ENCODE assay signal across 8 cellular contexts in genomic region chrX:73944582-73944947, GRCh38.
A peak's percentile ranks its signal among the peaks of the same experiment; 100 is the strongest.
DNase-seq lines count a peak whose midpoint lies in the region; ATAC-seq and TF ChIP-seq lines count a peak whose summit lies in the region.

No MANE protein-coding gene starts in this region.

- H3K36me3 ChIP-seq in colonic mucosa (no peaks in the 10 kb centered on the region), muscle layer of duodenum (ENCODE audit: control insufficient read depth in 1 of 2, insufficient read depth in 2 of 2, low read length in 2 of 2) (peaks cover 0 to 3% of the 10 kb centered on the region in 2 donors)

- H3K27me3 ChIP-seq in colonic mucosa, result no peaks in the 10 kb centered on the region
- no peaks in the 10 kb centered on the region for H3K27me3 ChIP-seq in muscle layer of duodenum (ENCODE audit: low read depth, low read length)

- DNase-seq in GM12865 (ENCODE audit: low read depth) (no peak), M059J (ENCODE audit: low read depth) (peak; percentile 29), colonic mucosa (no peak), NCI-H2029 (lab: John Stamatoyannopoulos, UW) (no peak), HT-29 (ENCODE audit: low spot score) (no peak), superior temporal gyrus (ENCODE audit: extremely low spot score) (no peak)

- H3K4me3 ChIP-seq in GM12865 (ENCODE audit: low read depth, low read length) (peak overlapping the region; percentile 82), colonic mucosa (peak overlapping the region; percentile 73), muscle layer of duodenum (ENCODE audit: low read depth in 1 of 2, low read length in 2 of 2) (peak overlapping the region; percentile 81 to 95)

- H3K9ac ChIP-seq in colonic mucosa (ENCODE audit: low read depth in 2 of 2, low read length in 2 of 2), result peak overlapping the region; percentile 76 to 97

- H3K9me3 ChIP-seq in colonic mucosa (no peaks in the 10 kb centered on the region), muscle layer of duodenum (ENCODE audit: control insufficient read depth in 1 of 2, low read length in 2 of 2) (no peaks in the 10 kb centered on the region)

- intact Hi-C loops in colonic mucosa (cut with DNase I), result no loop called here

- TF ChIP-seq CTCF in GM12865 (IDR thresholded peaks at IDR 0.05; ENCODE audit: insufficient read depth, low read depth, low read length, missing control alignments), result no peak
- no peak for TF ChIP-seq CTCF in colonic mucosa (IDR thresholded peaks at IDR 0.05)

- H3K4me1 ChIP-seq in colonic mucosa (no peaks in the 10 kb centered on the region), muscle layer of duodenum (ENCODE audit: control insufficient read depth in 1 of 2, insufficient read depth in 2 of 2, low read length in 2 of 2) (peaks cover 0 to 7% of the 10 kb centered on the region in 2 donors)

- H3K27ac ChIP-seq in colonic mucosa, result peak overlapping the region; percentile 66
- peak overlapping the region; percentile 90 for H3K27ac ChIP-seq in muscle layer of duodenum (ENCODE audit: low read length)

- no peak for ATAC-seq in HG03460 (IDR thresholded peaks at IDR 0.05; ENCODE audit: unreplicated experiment)
